Comparison of ENCODE assay signal across 20 cellular contexts in genomic region chr11:15944460-15944859, GRCh38.
DNase-seq lines count a peak whose midpoint lies in the region; ATAC-seq and TF ChIP-seq lines count a peak whose summit lies in the region.
"Had no signal": no experiment of that assay in that cellular context is flagged by ENCODE, and none has a peak within 500 bp of the region (broad histone marks: within the 10 kb centered on the region; RNA-seq: fewer than 3 reads in every experiment).

No MANE protein-coding gene starts in this region.

- H3K9me1 ChIP-seq in IMR-90 (ENCODE audit: insufficient read depth, low read length) = no peaks in the 10 kb centered on the region

- intact Hi-C loops in IMR-90 (cut with micrococcal nuclease) (no loop called here), lower leg skin (cut with DNase I; ENCODE audit: low total_unique reads) (no loop called here), transverse colon (cut with DNase I; ENCODE audit: low total_unique reads) (no loop called here), testis (cut with DNase I; ENCODE audit: low total_unique reads) (no loop called here)

- H2BK120ac ChIP-seq in IMR-90 (ENCODE audit: low read depth, low read length) = no peak overlapping the region

- H2BK20ac ChIP-seq in IMR-90 (ENCODE audit: low read depth, low read length) = no peak overlapping the region

- dilution Hi-C loops in IMR-90 (cut with HindIII; ENCODE audit: low sequenced_read_pairs, unreplicated experiment) = no loop called here

- H3K36me3 ChIP-seq in IMR-90 (ENCODE audit: control insufficient read depth, insufficient read depth, low read length) = no peaks in the 10 kb centered on the region
- no peaks in the 10 kb centered on the region for H3K36me3 ChIP-seq in endodermal cell (ENCODE audit: control insufficient read depth, insufficient read depth, low read length)
- no peaks in the 10 kb centered on the region for H3K36me3 ChIP-seq in transverse colon
- no peaks in the 10 kb centered on the region for H3K36me3 ChIP-seq in testis (ENCODE audit: low read depth, missing control alignments)
- H3K36me3 ChIP-seq: BE2C, SJSA1 had no signal

- no peaks in the 10 kb centered on the region for H3K79me1 ChIP-seq in IMR-90 (ENCODE audit: low read depth in 1 of 2, low read length in 2 of 2)

- TF ChIP-seq CTCF in IMR-90 (conservative IDR thresholded peaks at IDR 0.05; ENCODE audit: low read depth, low read length) (no peak), endodermal cell (conservative IDR thresholded peaks at IDR 0.05) (no peak), lower leg skin (IDR thresholded peaks at IDR 0.05) (no peak), transverse colon (IDR thresholded peaks at IDR 0.05) (no peak), testis (IDR thresholded peaks at IDR 0.05) (no peak)

- no peak overlapping the region for H3K4me2 ChIP-seq in IMR-90 (ENCODE audit: low read depth, low read length)

- H3K4me1 ChIP-seq in IMR-90 (ENCODE audit: control insufficient read depth, insufficient read depth, low read length) (no peaks in the 10 kb centered on the region), endodermal cell (ENCODE audit: control insufficient read depth, insufficient read depth, low read length) (no peaks in the 10 kb centered on the region), transverse colon (peaks cover 0 to 11% (median 0%) of the 10 kb centered on the region in 4 donors), testis (no peaks in the 10 kb centered on the region)
- H3K4me1 ChIP-seq: BE2C, SJSA1 had no signal

- POLR2A ChIA-PET in IMR-90 (lab: Charles Lee; ENCODE audit: unreplicated experiment) = no interaction called here

- no peak overlapping the region for H2AK5ac ChIP-seq in IMR-90 (ENCODE audit: low read depth, low read length)

- peaks cover 32% of the 10 kb centered on the region for H3K27me3 Mint-ChIP-seq in endodermal cell (ENCODE audit: insufficient read depth)
- H3K27me3 Mint-ChIP-seq: CD4-positive, alpha-beta memory T cell had no signal

- H3K18ac ChIP-seq in IMR-90 (ENCODE audit: low read depth, low read length) = no peak overlapping the region

- H2BK5ac ChIP-seq in IMR-90 (ENCODE audit: low read depth, low read length, poor library complexity, severe bottlenecking) = no peak overlapping the region

- H3K27ac Mint-ChIP-seq in endodermal cell = no peak overlapping the region

- in situ Hi-C loops in IMR-90 (cut with MboI; ENCODE audit: low sequenced_read_pairs) = no loop called here
- in situ Hi-C loops in transverse colon (cut with MboI; ENCODE audit: low pct_ligation_motif_present in 1 of 4, low pct_unique_long_range_greater_than_20kb in 1 of 4, low sequenced_read_pairs in 3 of 4) = no loop called here

- peaks cover 5% of the 10 kb centered on the region for H3K9me3 Mint-ChIP-seq in endodermal cell

- H3K4me3 Mint-ChIP-seq in endodermal cell = no peak overlapping the region
- H3K4me3 Mint-ChIP-seq: CD4-positive, alpha-beta memory T cell had no signal

- H2AK9ac ChIP-seq in IMR-90 (replicated peaks; ENCODE audit: low read depth, low read length, poor library complexity) = no peak overlapping the region

- no peaks in the 10 kb centered on the region for H4K20me1 ChIP-seq in IMR-90 (ENCODE audit: insufficient read depth, low read length)

- H4K5ac ChIP-seq in IMR-90 (ENCODE audit: low read depth, low read length) = no peak overlapping the region

- no peak overlapping the region for H3K4ac ChIP-seq in IMR-90 (ENCODE audit: low read depth, low read length)

- no peak for TF ChIP-seq POLR2A in IMR-90 (IDR thresholded peaks at IDR 0.05; ENCODE audit: low read depth, low read length)
- no peak for TF ChIP-seq POLR2A in lower leg skin (IDR thresholded peaks at IDR 0.05)
- no peak for TF ChIP-seq POLR2A in transverse colon (IDR thresholded peaks at IDR 0.05)
- TF ChIP-seq POLR2A in testis (IDR thresholded peaks at IDR 0.05) = no peak

- TF ChIP-seq RAD21 in IMR-90 (IDR thresholded peaks at IDR 0.05; ENCODE audit: low read length) = no peak

- H3K27me3 ChIP-seq in IMR-90 (ENCODE audit: control insufficient read depth, insufficient read depth, low read length) (no peaks in the 10 kb centered on the region), endodermal cell (ENCODE audit: control insufficient read depth, insufficient read depth, low read length, poor library complexity, severe bottlenecking) (no peaks in the 10 kb centered on the region), transverse colon (no peaks in the 10 kb centered on the region), testis (no peaks in the 10 kb centered on the region)
- H3K27me3 ChIP-seq: BE2C, SJSA1 had no signal

- CTCF ChIA-PET in IMR-90 (lab: Yijun Ruan, JAX) = no interaction called here

- no peak overlapping the region for H3K23ac ChIP-seq in IMR-90 (ENCODE audit: low read depth, low read length)

- H3K36me3 Mint-ChIP-seq in endodermal cell (ENCODE audit: low read depth) = no peaks in the 10 kb centered on the region
- H3K36me3 Mint-ChIP-seq: CD4-positive, alpha-beta memory T cell had no signal

- H4K91ac ChIP-seq in IMR-90 (ENCODE audit: insufficient read depth, low read depth, low read length) = no peak overlapping the region

- H3K27ac ChIP-seq in IMR-90 (ENCODE audit: insufficient read depth, low read length) (no peak overlapping the region), endodermal cell (ENCODE audit: low read depth, low read length) (no peak overlapping the region), transverse colon (no peak overlapping the region), testis (no peak overlapping the region)
- H3K27ac ChIP-seq: SJSA1 had no signal

- no peak overlapping the region for H3K56ac ChIP-seq in IMR-90 (ENCODE audit: extremely low read depth, insufficient read depth, low read length)

- H3K9me3 ChIP-seq in IMR-90 (ENCODE audit: control insufficient read depth, insufficient read depth, low read length) (peaks cover 7% of the 10 kb centered on the region), endodermal cell (ENCODE audit: control insufficient read depth, low read length) (peaks cover 13% of the 10 kb centered on the region), transverse colon (peaks cover 0 to 4% of the 10 kb centered on the region in 2 donors), testis (no peaks in the 10 kb centered on the region)
- H3K9me3 ChIP-seq: BE2C had no signal

- H3K4me3 ChIP-seq in IMR-90 (ENCODE audit: insufficient read depth, low read depth, low read length) (no peak overlapping the region), endodermal cell (ENCODE audit: low read length) (no peak overlapping the region), lower leg skin (ENCODE audit: low read depth, poor library complexity, severe bottlenecking) (no peak overlapping the region), transverse colon (no peak overlapping the region), testis (no peak overlapping the region)
- H3K4me3 ChIP-seq: SJSA1 had no signal

- BruUV-seq in IMR-90 (replicated peaks; lab: Mats Ljungman, UMichigan) = no TSS peak

- no peak overlapping the region for H4K8ac ChIP-seq in IMR-90 (ENCODE audit: low read depth in 2 of 2, low read length in 2 of 2)

- no peak overlapping the region for H2AFZ ChIP-seq in IMR-90 (replicated peaks; ENCODE audit: low read length, poor library complexity)

- peak; percentile 59 for ATAC-seq in IMR-90 (ENCODE audit: low read depth)
- no peak for ATAC-seq in HG02588 (IDR thresholded peaks at IDR 0.05; ENCODE audit: unreplicated experiment)
- ATAC-seq: PC-3 had no signal

- peaks cover 4% of the 10 kb centered on the region for H3K4me1 Mint-ChIP-seq in endodermal cell
- H3K4me1 Mint-ChIP-seq: CD4-positive, alpha-beta memory T cell had no signal

- H2BK15ac ChIP-seq in IMR-90 (ENCODE audit: low read depth, low read length) = no peak overlapping the region

- peak; percentile 12 for DNase-seq in IMR-90
- DNase-seq in endodermal cell = peak; percentile 64
- DNase-seq in lower leg skin (ENCODE audit: low spot score in 2 of 2) = peak; percentile 4 to 60
- DNase-seq in transverse colon = peak; percentile 48
- no peak for DNase-seq in NCI-H1694 treated with DMSO at 0.1 percent for 48 hours (lab: John Stamatoyannopoulos, UW)
- DNase-seq in testis = no peak
- DNase-seq in activated CD4-positive, CD25-positive, alpha-beta regulatory T cell (lab: John Stamatoyannopoulos, UW) = no peak
- DNase-seq: BE2C; Calu3; CD4-positive, alpha-beta memory T cell; DMS53; HCEC 1CT; MV-4-11; NCI-H2029; NCI-H2171; NCI-H446 treated with DMSO at 0.1 percent for 48 hours; NCI-H748 treated with DMSO at 0.1 percent for 48 hours; PC-3 had no signal

- no peak for TF ChIP-seq EP300 in transverse colon (IDR thresholded peaks at IDR 0.05; ENCODE audit: low read depth)

- no peak overlapping the region for H3K14ac ChIP-seq in IMR-90 (replicated peaks; ENCODE audit: low read depth, low read length)

- H3K9ac ChIP-seq in IMR-90 (ENCODE audit: low read depth, low read length) = no peak overlapping the region
- no peak overlapping the region for H3K9ac ChIP-seq in endodermal cell (ENCODE audit: extremely low read depth, low read length, poor library complexity, severe bottlenecking)

TF ChIP-seq in IMR-90, 13 proteins besides CTCF, POLR2A, EP300 and RAD21:
- TF ChIP-seq MXI1 (IDR thresholded peaks at IDR 0.05; ENCODE audit: borderline replicate concordance, low read depth, low read length) (no peak), CEBPB (IDR thresholded peaks at IDR 0.05; ENCODE audit: low read depth, low read length) (no peak), USF2 (IDR thresholded peaks at IDR 0.05; ENCODE audit: low read depth, low read length) (no peak), CHD1 (IDR thresholded peaks at IDR 0.05; ENCODE audit: low read depth, low read length) (no peak), RCOR1 (IDR thresholded peaks at IDR 0.05; ENCODE audit: insufficient replicate concordance, low read length) (no peak), SMC3 (IDR thresholded peaks at IDR 0.05; ENCODE audit: low read depth, low read length) (no peak)
TF ChIP-seq in IMR-90: peak in this region for 0.

Comparison
In these comparisons a context has a peak if more than half of its experiments do, and no peak if none do; other contexts are left out.
1. DNase-seq: peak in IMR-90 (single experiment), endodermal cell (single experiment), lower leg skin (2 of 2) and transverse colon (single experiment); none in NCI-H1694 treated with DMSO at 0.1 percent for 48 hours (single experiment), testis (single experiment) and activated CD4-positive, CD25-positive, alpha-beta regulatory T cell (0 of 4).